7 cellular contexts compared by ENCODE assay signal in the genomic region with DNA sequence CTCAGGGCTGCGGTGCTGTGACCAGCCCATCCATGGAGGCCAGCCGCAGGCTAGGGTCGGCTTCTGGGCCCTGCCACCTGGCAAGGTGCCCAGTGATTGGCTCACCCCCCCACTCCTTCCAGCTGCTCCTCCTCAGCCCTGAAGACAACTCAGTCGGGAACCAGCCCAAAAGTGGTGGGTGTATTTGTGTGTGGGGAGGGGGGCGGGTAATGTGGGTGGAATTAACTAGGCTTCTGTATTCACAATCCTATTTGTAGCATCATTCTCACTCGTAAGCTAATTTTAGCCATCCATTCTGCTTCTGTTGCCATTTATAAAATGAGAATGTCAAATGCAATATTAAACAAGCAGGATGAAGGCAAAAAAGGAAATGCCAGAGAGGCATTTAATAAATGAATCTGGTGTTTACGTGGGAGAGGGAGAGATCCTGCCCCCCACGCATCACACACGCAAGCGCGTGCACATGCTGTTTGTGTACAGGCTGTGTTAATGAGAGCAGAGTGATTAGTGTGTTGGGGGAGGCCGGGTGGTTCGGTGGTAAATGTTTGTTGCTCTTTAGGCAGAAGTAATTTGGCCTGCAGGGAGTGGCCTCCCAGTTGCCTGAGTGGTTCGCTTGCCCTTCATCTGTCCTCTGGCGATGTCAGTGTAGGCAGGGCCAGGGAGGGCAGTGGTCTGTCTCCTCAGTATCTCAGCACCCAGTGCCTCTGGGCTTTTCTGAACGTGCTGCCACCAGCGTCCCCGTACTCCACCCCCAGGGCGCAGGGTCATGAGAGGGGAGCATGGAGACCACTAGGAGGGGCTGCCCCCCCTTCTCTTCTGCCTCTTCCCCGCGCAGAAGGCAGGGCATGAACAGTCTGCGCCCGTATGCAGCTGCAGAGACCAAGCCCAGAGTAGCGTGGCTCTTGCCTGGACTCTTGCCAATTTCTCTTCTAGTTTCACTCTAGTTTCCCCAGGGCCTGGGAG.
DNase-seq lines count a peak whose midpoint lies in the region; ATAC-seq and TF ChIP-seq lines count a peak whose summit lies in the region.

No MANE protein-coding gene starts in this region.

- peak overlapping the region; percentile 96 for H3K27ac Mint-ChIP-seq in activated CD4-positive, alpha-beta memory T cell treated with anti-CD3 and anti-CD28 coated beads, Interleukin-2, amount 10 ng/mL, durations not matched to agents 7 days and 5 days
- no peak overlapping the region for H3K27ac Mint-ChIP-seq in Calu3 (ENCODE audit: unreplicated experiment)

- no peaks in the 10 kb centered on the region for H3K9me2 ChIP-seq in neural cell (ENCODE audit: insufficient read depth, low read length)

- H3K27me3 ChIP-seq in fibroblast of lung (ENCODE audit: control insufficient read depth, insufficient read depth, low read length) (no peaks in the 10 kb centered on the region), neural cell (ENCODE audit: insufficient read depth, low read depth, low read length) (no peaks in the 10 kb centered on the region)

- H3K9me3 Mint-ChIP-seq in activated CD4-positive, alpha-beta memory T cell treated with anti-CD3 and anti-CD28 coated beads, Interleukin-2, amount 10 ng/mL, durations not matched to agents 7 days and 5 days = no peaks in the 10 kb centered on the region
- H3K9me3 Mint-ChIP-seq in Calu3 (ENCODE audit: low read depth, unreplicated experiment) = no peaks in the 10 kb centered on the region

- peak; percentile 63 for DNase-seq in NCI-H2081 treated with DMSO at 0.1 percent for 48 hours (lab: John Stamatoyannopoulos, UW)
- DNase-seq in activated CD4-positive, alpha-beta memory T cell treated with anti-CD3 and anti-CD28 coated beads, Interleukin-2, amount 10 ng/mL, durations not matched to agents 7 days and 5 days = peak; percentile 38
- DNase-seq in fibroblast of lung (ENCODE audit: low read depth in 2 of 2) = peak; percentile 55 to 74
- no peak for DNase-seq in Calu3

- H3K79me2 ChIP-seq in fibroblast of lung (ENCODE audit: control insufficient read depth, insufficient read depth, low read length) = no peaks in the 10 kb centered on the region
- H3K79me2 ChIP-seq in neural cell (replicated peaks; ENCODE audit: insufficient read depth, low read length) = peaks cover 4% of the 10 kb centered on the region

- ATAC-seq in GM18498 (IDR thresholded peaks at IDR 0.05; ENCODE audit: unreplicated experiment) = peak; percentile 76
- peak; percentile 72 for ATAC-seq in HG02798 (IDR thresholded peaks at IDR 0.05; ENCODE audit: poor library complexity, unreplicated experiment)

- no peaks in the 10 kb centered on the region for H3K27me3 Mint-ChIP-seq in activated CD4-positive, alpha-beta memory T cell treated with anti-CD3 and anti-CD28 coated beads, Interleukin-2, amount 10 ng/mL, durations not matched to agents 7 days and 5 days
- no peaks in the 10 kb centered on the region for H3K27me3 Mint-ChIP-seq in Calu3 (ENCODE audit: unreplicated experiment)

- H3K4me3 Mint-ChIP-seq in activated CD4-positive, alpha-beta memory T cell treated with anti-CD3 and anti-CD28 coated beads, Interleukin-2, amount 10 ng/mL, durations not matched to agents 7 days and 5 days = peak overlapping the region; percentile 33
- H3K4me3 Mint-ChIP-seq in Calu3 (ENCODE audit: low read depth, unreplicated experiment) = no peak overlapping the region

- H4K20me1 ChIP-seq in fibroblast of lung (ENCODE audit: control insufficient read depth, extremely low read depth, insufficient read depth, low read length) = no peaks in the 10 kb centered on the region
- H4K20me1 ChIP-seq in neural cell (ENCODE audit: insufficient read depth) = no peaks in the 10 kb centered on the region

- peaks cover 82% of the 10 kb centered on the region for H3K4me1 Mint-ChIP-seq in activated CD4-positive, alpha-beta memory T cell treated with anti-CD3 and anti-CD28 coated beads, Interleukin-2, amount 10 ng/mL, durations not matched to agents 7 days and 5 days
- H3K4me1 Mint-ChIP-seq in Calu3 (ENCODE audit: low read depth, unreplicated experiment) = peaks cover 7% of the 10 kb centered on the region

- CTCF ChIA-PET in activated CD4-positive, alpha-beta memory T cell treated with anti-CD3 and anti-CD28 coated beads, Interleukin-2, amount 10 ng/mL, durations not matched to agents 7 days and 5 days (lab: Charles Lee) = interaction anchor here (2.6 kb wide), 1 partner anchor 66 kb away, joined by 10 read pairs; no protein-coding TSS in a partner anchor
- CTCF ChIA-PET in Calu3 (lab: Charles Lee) = interaction anchor here (0.6 kb wide), 1 partner anchor 293 kb away, joined by 3 read pairs; no protein-coding TSS in a partner anchor

- intact Hi-C loops in Calu3 (cut with micrococcal nuclease; ENCODE audit: unreplicated experiment) = no loop called here

- no peaks in the 10 kb centered on the region for H3F3A ChIP-seq in neural cell (ENCODE audit: insufficient read depth, low read length, poor library complexity, severe bottlenecking)

- H3K4me1 ChIP-seq in fibroblast of lung (ENCODE audit: control insufficient read depth, extremely low read depth, insufficient read depth, low read length) = peaks cover 6% of the 10 kb centered on the region

- no peak for TF ChIP-seq EP300 in neural cell (conservative IDR thresholded peaks at IDR 0.05; ENCODE audit: poor library complexity, severe bottlenecking)

- H3K4me2 ChIP-seq in fibroblast of lung (ENCODE audit: extremely low read depth, insufficient read depth, low read length) = peak overlapping the region; percentile 40
- no peak overlapping the region for H3K4me2 ChIP-seq in neural cell (ENCODE audit: low read length)

- POLR2A ChIA-PET in activated CD4-positive, alpha-beta memory T cell treated with anti-CD3 and anti-CD28 coated beads, Interleukin-2, amount 10 ng/mL, durations not matched to agents 7 days and 5 days (lab: Charles Lee) = interaction anchor here (1.0 kb wide), 1 partner anchor 64 kb away, joined by 3 read pairs; no protein-coding TSS in a partner anchor

- H3K36me3 ChIP-seq in fibroblast of lung (ENCODE audit: control insufficient read depth, insufficient read depth, low read length) (no peaks in the 10 kb centered on the region), neural cell (ENCODE audit: insufficient read depth, low read length) (no peaks in the 10 kb centered on the region)

- H3K9me3 ChIP-seq in fibroblast of lung (ENCODE audit: control insufficient read depth, insufficient read depth, low read depth, low read length) (no peaks in the 10 kb centered on the region), neural cell (ENCODE audit: low read length) (no peaks in the 10 kb centered on the region)

- H3K27ac ChIP-seq in fibroblast of lung (ENCODE audit: insufficient read depth, low read length) = no peak overlapping the region
- no peak overlapping the region for H3K27ac ChIP-seq in neural cell (ENCODE audit: low read length)

- TF ChIP-seq CTCF in fibroblast of lung (conservative IDR thresholded peaks at IDR 0.05 in 1 of 2, IDR thresholded peaks at IDR 0.05 in 1 of 2; ENCODE audit: low read depth in 1 of 2, low read length in 2 of 2) = peak in 1 of 2 donors; percentile 2
- no peak for TF ChIP-seq CTCF in neural cell (IDR thresholded peaks at IDR 0.05; ENCODE audit: poor library complexity, severe bottlenecking)
- TF ChIP-seq CTCF in Calu3 (IDR thresholded peaks at IDR 0.05; ENCODE audit: unreplicated experiment) = no peak

- H3K4me3 ChIP-seq in fibroblast of lung (replicated peaks in 1 of 4; ENCODE audit: control extremely low read depth in 1 of 4, insufficient read depth in 1 of 4, low read depth in 3 of 4, low read length in 4 of 4) (no peak overlapping the region), neural cell (ENCODE audit: low read length) (no peak overlapping the region)

- BruUV-seq in Calu3 (replicated peaks; lab: Mats Ljungman, UMichigan) = no TSS peak

- peaks cover 16% of the 10 kb centered on the region for H3K36me3 Mint-ChIP-seq in activated CD4-positive, alpha-beta memory T cell treated with anti-CD3 and anti-CD28 coated beads, Interleukin-2, amount 10 ng/mL, durations not matched to agents 7 days and 5 days (ENCODE audit: low read depth)
- no peaks in the 10 kb centered on the region for H3K36me3 Mint-ChIP-seq in Calu3 (ENCODE audit: insufficient read depth, unreplicated experiment)

- H2AFZ ChIP-seq in fibroblast of lung (ENCODE audit: low read length) (peak overlapping the region; percentile 35), neural cell (ENCODE audit: low read depth, low read length) (no peak overlapping the region)

- H3K9ac ChIP-seq in fibroblast of lung (ENCODE audit: insufficient read depth, low read length) = no peak overlapping the region
- H3K9ac ChIP-seq in neural cell (ENCODE audit: low read length) = peak overlapping the region; percentile 20

- no peak for TF ChIP-seq RAD21 in neural cell (conservative IDR thresholded peaks at IDR 0.05)

TF ChIP-seq in neural cell, 6 proteins besides CTCF, POLR2A, EP300 and RAD21:
- TF ChIP-seq POLR2AphosphoS5 (IDR thresholded peaks at IDR 0.05) = no peak
TF ChIP-seq in neural cell: peak in this region for 0.
